8 cellular contexts compared by ENCODE assay signal in genomic region chr9:113620377-113621161, GRCh38.
DNase-seq lines count a peak whose midpoint lies in the region; ATAC-seq, FAIRE-seq and TF ChIP-seq lines count a peak whose summit lies in the region.

No MANE protein-coding gene starts in this region.

- H3K79me2 ChIP-seq in K562 (ENCODE audit: control insufficient read depth, insufficient read depth, low read length) = no peaks in the 10 kb centered on the region

- POLR2A ChIA-PET in K562 (lab: Yijun Ruan, JAX) = no interaction called here

- intact Hi-C loops in K562 (cut with micrococcal nuclease) (no loop called here), spleen (cut with DNase I; ENCODE audit: low total_unique reads) (no loop called here)

- no peak overlapping the region for H3K27ac ChIP-seq in K562 (ENCODE audit: extremely low read depth, low read depth, low read length)
- H3K27ac ChIP-seq in spleen = peak overlapping the region; percentile 22 to 84 (median 75)

- H3K4me3 ChIP-seq in LNCaP clone FGC (ENCODE audit: low read depth, low read length) = no peak overlapping the region
- no peak overlapping the region for H3K4me3 ChIP-seq in K562
- H3K4me3 ChIP-seq in spleen = no peak overlapping the region

- no peak for TF ChIP-seq POLR2A in K562 (conservative IDR thresholded peaks at IDR 0.05)
- TF ChIP-seq POLR2A in spleen (IDR thresholded peaks at IDR 0.05) = no peak

- H3K9ac ChIP-seq in K562 (ENCODE audit: insufficient read depth in 1 of 2, low read depth in 2 of 2, low read length in 2 of 2) = no peak overlapping the region

- ATAC-seq in K562 = no peak
- ATAC-seq in GM21529 (IDR thresholded peaks at IDR 0.05; ENCODE audit: unreplicated experiment) = no peak
- no peak for ATAC-seq in GM21390 (IDR thresholded peaks at IDR 0.05; ENCODE audit: unreplicated experiment)

- peaks cover 43 to 64% of the 10 kb centered on the region in 2 experiments; a peak in 4 of 5 replicates for H3K27me3 ChIP-seq in K562 (ENCODE audit: control insufficient read depth in 2 of 2, insufficient read depth in 2 of 2, low read length in 2 of 2)
- H3K27me3 ChIP-seq in spleen (replicated peaks in 1 of 7) = peaks cover 0 to 5% (median 0%) of the 10 kb centered on the region in 7 donors

- peak; percentile 74 for DNase-seq in DMS153 treated with DMSO at 0.1 percent for 48 hours (lab: John Stamatoyannopoulos, UW; ENCODE audit: unreplicated experiment)
- peak; percentile 52 for DNase-seq in LNCaP clone FGC (ENCODE audit: low read depth)
- no peak for DNase-seq in K562 (ENCODE audit: extremely low read depth in 1 of 4, low spot score in 3 of 4)
- peak; percentile 70 for DNase-seq in iPS-NIHi7 (ENCODE audit: extremely low spot score)
- peak; percentile 66 for DNase-seq in spleen
- no peak for DNase-seq in NCI-H524 treated with DMSO at 0.1 percent for 48 hours (lab: John Stamatoyannopoulos, UW)

- no TSS peak for BruUV-seq in K562 (replicated peaks; lab: Mats Ljungman, UMichigan)

- whole genome bisulfite sequencing in K562 (ENCODE audit: insufficient coverage, low coverage, missing lambda C conversion rate) = under 1% methylated on average over 14 of the region's 16 CpGs
- 44 to 73% (median 60%) methylated on average over 15 to 16 of the region's 16 CpGs for WGBS in spleen, 5 donors

- FAIRE-seq in K562 (lab: Jason Lieb, UNC) = no peak

- no peak for TF ChIP-seq RAD21 in K562 (CRISPR knock-in tag; conservative IDR thresholded peaks at IDR 0.05 in 1 of 2, IDR thresholded peaks at IDR 0.05 in 1 of 2)

- CTCF ChIA-PET in K562 (lab: Yijun Ruan, JAX; ENCODE audit: low intra/inter-chr PET ratio) = no interaction called here

- no peak overlapping the region for H3K4me2 ChIP-seq in K562 (ENCODE audit: insufficient read depth, low read length)

- no peaks in the 10 kb centered on the region for H3K36me3 ChIP-seq in K562 (ENCODE audit: control insufficient read depth, insufficient read depth, low read length)
- H3K36me3 ChIP-seq in spleen = no peaks in the 10 kb centered on the region

- TF ChIP-seq CTCF in LNCaP clone FGC (IDR thresholded peaks at IDR 0.05; ENCODE audit: control insufficient read depth, extremely low read depth, insufficient read depth) (no peak), K562 (IDR thresholded peaks at IDR 0.05 in 2 of 3, conservative IDR thresholded peaks at IDR 0.05 in 1 of 3; ENCODE audit: insufficient read depth in 2 of 3, low read depth in 1 of 3, low read length in 3 of 3) (no peak), spleen (IDR thresholded peaks at IDR 0.05 in 8 of 11, conservative IDR thresholded peaks at IDR 0.05 in 3 of 11) (no peak)

- in situ Hi-C loops in K562 (cut with MboI) = no loop called here

- no peaks in the 10 kb centered on the region; the same call in 1 of the 2 replicates for H4K20me1 ChIP-seq in K562 (replicated peaks; ENCODE audit: control insufficient read depth, insufficient read depth, low read length)

- H3K9me1 ChIP-seq in K562 (ENCODE audit: control insufficient read depth, insufficient read depth, low read length) = no peaks in the 10 kb centered on the region

- H3K4me1 ChIP-seq in K562 (replicated peaks in 1 of 2; ENCODE audit: control insufficient read depth in 2 of 2, insufficient read depth in 2 of 2, low read length in 2 of 2) (no peaks in the 10 kb centered on the region; a peak in 2 of 5 replicates), spleen (peaks cover 10 to 78% (median 54%) of the 10 kb centered on the region in 6 donors)

- no peaks in the 10 kb centered on the region for H3K9me3 ChIP-seq in K562 (replicated peaks; ENCODE audit: control insufficient read depth, insufficient read depth, low read depth, low read length)
- H3K9me3 ChIP-seq in spleen = no peaks in the 10 kb centered on the region

- TF ChIP-seq EP300 in K562 (IDR thresholded peaks at IDR 0.05; ENCODE audit: low read length) = no peak

- no peak overlapping the region for H2AFZ ChIP-seq in K562 (ENCODE audit: low read depth, low read length)

TF ChIP-seq in K562, 482 proteins besides CTCF, POLR2A, EP300 and RAD21 (continues in another document):
- TF ChIP-seq, protein P1, sequence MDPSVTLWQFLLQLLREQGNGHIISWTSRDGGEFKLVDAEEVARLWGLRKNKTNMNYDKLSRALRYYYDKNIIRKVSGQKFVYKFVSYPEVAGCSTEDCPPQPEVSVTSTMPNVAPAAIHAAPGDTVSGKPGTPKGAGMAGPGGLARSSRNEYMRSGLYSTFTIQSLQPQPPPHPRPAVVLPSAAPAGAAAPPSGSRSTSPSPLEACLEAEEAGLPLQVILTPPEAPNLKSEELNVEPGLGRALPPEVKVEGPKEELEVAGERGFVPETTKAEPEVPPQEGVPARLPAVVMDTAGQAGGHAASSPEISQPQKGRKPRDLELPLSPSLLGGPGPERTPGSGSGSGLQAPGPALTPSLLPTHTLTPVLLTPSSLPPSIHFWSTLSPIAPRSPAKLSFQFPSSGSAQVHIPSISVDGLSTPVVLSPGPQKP (CRISPR knock-in tag; IDR thresholded peaks at IDR 0.05) = no peak
- TF ChIP-seq TEAD2 (tag; IDR thresholded peaks at IDR 0.05) (no peak), KLF6 (CRISPR knock-in tag; IDR thresholded peaks at IDR 0.05; ENCODE audit: borderline replicate concordance) (no peak), ZNF778 (CRISPR knock-in tag; IDR thresholded peaks at IDR 0.05) (no peak), ZNF280A (IDR thresholded peaks at IDR 0.05; ENCODE audit: low read depth, partially characterized antibody) (no peak), ZBTB33 (CRISPR knock-in tag; IDR thresholded peaks at IDR 0.05) (no peak), ZNF280B (CRISPR knock-in tag; IDR thresholded peaks at IDR 0.05) (no peak), FOXO4 (CRISPR knock-in tag; IDR thresholded peaks at IDR 0.05) (no peak), ZNF232 (CRISPR knock-in tag; IDR thresholded peaks at IDR 0.05) (no peak), ZNF780A (CRISPR knock-in tag; IDR thresholded peaks at IDR 0.05) (no peak), ATF7 (IDR thresholded peaks at IDR 0.05) (peak; percentile 69)
- TF ChIP-seq, protein P2, sequence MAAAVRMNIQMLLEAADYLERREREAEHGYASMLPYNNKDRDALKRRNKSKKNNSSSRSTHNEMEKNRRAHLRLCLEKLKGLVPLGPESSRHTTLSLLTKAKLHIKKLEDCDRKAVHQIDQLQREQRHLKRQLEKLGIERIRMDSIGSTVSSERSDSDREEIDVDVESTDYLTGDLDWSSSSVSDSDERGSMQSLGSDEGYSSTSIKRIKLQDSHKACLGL (CRISPR knock-in tag; IDR thresholded peaks at IDR 0.05; ENCODE audit: borderline replicate concordance, poor library complexity, severe bottlenecking) = no peak

Comparison
In these comparisons a context has a peak if more than half of its experiments do, and no peak if none do; other contexts are left out.
1. DNase-seq: peak in DMS153 treated with DMSO at 0.1 percent for 48 hours (single experiment), LNCaP clone FGC (single experiment), iPS-NIHi7 (single experiment) and spleen (single experiment); none in K562 (0 of 4) and NCI-H524 treated with DMSO at 0.1 percent for 48 hours (single experiment).